In the genomic region with DNA sequence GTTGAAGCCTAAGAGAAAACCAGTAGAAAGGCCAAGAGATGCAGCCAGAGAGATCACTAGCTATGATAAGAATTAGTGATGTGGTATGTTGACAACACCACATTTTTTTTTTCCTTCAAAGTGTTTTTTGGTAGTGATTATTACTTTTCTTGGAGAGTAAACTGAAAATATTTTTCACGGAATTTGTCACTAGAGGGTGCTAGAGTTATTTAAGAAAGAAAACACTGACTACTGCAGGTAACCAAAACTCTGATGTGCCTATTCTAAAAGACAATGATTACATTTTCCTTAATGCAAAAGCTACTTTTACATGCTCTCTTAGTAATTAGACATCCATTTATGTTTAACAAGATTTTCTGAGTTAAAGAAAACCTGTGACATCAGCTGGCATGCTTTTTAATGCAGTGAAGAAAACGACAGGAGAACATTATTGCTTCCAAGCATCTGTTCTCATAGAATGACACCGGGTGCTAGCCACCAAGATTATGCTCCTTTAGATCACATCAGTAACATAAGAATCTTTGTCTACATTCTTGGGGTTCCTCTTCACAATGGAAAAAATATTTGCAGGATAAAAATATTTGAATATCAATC, we compare ENCODE assay signal across 8 cellular contexts. TPM values are rescaled to one million over a fixed set of nuclear protein-coding genes. Genes with fewer than 3 reads are reported as not detected.
DNase-seq lines count a peak whose midpoint lies in the region; ATAC-seq and TF ChIP-seq lines count a peak whose summit lies in the region.

No MANE protein-coding gene starts in this region.

- ATAC-seq in GM19324 (IDR thresholded peaks at IDR 0.05; ENCODE audit: low FRiP score, unreplicated experiment): no peak

- H3K27me3 Mint-ChIP-seq in osteocyte (ENCODE audit: unreplicated experiment): no peaks in the 10 kb centered on the region

- intact Hi-C loops in dorsolateral prefrontal cortex (cut with DNase I): loop anchor here (1.0 to 10.0 kb wide), 2 partner anchors 193 to 295 kb away; no protein-coding TSS in a partner anchor

- no peaks in the 10 kb centered on the region for H3K9me3 Mint-ChIP-seq in osteocyte (ENCODE audit: unreplicated experiment)

- H3K4me3 ChIP-seq in HFF-Myc (replicated peaks; ENCODE audit: low read depth, low read length) (no peak overlapping the region), dorsolateral prefrontal cortex (no peak overlapping the region)

- TF ChIP-seq CTCF in HFF-Myc (IDR thresholded peaks at IDR 0.05; ENCODE audit: low read depth, low read length, missing control alignments) (peak; percentile 29), dorsolateral prefrontal cortex (IDR thresholded peaks at IDR 0.05 in 54 of 56, conservative IDR thresholded peaks at IDR 0.05 in 2 of 56; ENCODE audit: low read depth in 1 of 56, partially characterized antibody in 56 of 56) (peak; percentile 30 to 84 (median 64)), osteocyte (IDR thresholded peaks at IDR 0.05) (peak; percentile 75)

- peaks cover 17% of the 10 kb centered on the region for H3K4me1 Mint-ChIP-seq in osteocyte (ENCODE audit: unreplicated experiment)

- no peak overlapping the region for H3K4me3 Mint-ChIP-seq in osteocyte (ENCODE audit: unreplicated experiment)

- DNase-seq in DMS153 (lab: John Stamatoyannopoulos, UW) (peak; percentile 32), HFF-Myc (ENCODE audit: extremely low read depth, low read depth) (peak; percentile 12), NCI-H748 treated with DMSO at 0.1 percent for 48 hours (lab: John Stamatoyannopoulos, UW) (peak; percentile 53), dorsolateral prefrontal cortex (no peak), osteocyte (ENCODE audit: extremely low spot score, unreplicated experiment) (no peak), nucleus accumbens (lab: John Stamatoyannopoulos, UW) (no peak)
- DNase-seq in NK-92 treated with Interleukin-12 subunit alpha and Interleukin-12 subunit beta, amount 100 ng/mL, for 24 hours (lab: John Stamatoyannopoulos, UW): no peak

- no peaks in the 10 kb centered on the region for H3K27me3 ChIP-seq in dorsolateral prefrontal cortex

- H3K36me3 Mint-ChIP-seq in osteocyte (ENCODE audit: unreplicated experiment): peaks cover 3% of the 10 kb centered on the region

- no peak overlapping the region for H3K27ac ChIP-seq in dorsolateral prefrontal cortex

- no peak overlapping the region for H3K27ac Mint-ChIP-seq in osteocyte (ENCODE audit: unreplicated experiment)

RNA-seq across cellular contexts. Expression of gene RWDD2A, which starts 28.8 kb away (rescaled TPM):
- total RNA-seq in dorsolateral prefrontal cortex: 10 to 100 TPM in 98 of 120 experiments, 1 to 10 TPM in 22; 6.5 to 17.7 (median 12.6) TPM
- 7.0 and 8.2 TPM in 2 replicates for total RNA-seq in osteocyte

RNA-seq across cellular contexts. Expression of gene PGM3, which starts 28.9 kb away (rescaled TPM):
- total RNA-seq in dorsolateral prefrontal cortex (10 to 100 TPM; 23.6 to 72.4 (median 42.1) TPM), osteocyte (74.6 and 81.1 TPM in 2 replicates)

Comparison
In these comparisons a context has a peak if more than half of its experiments do, and no peak if none do; other contexts are left out.
1. DNase-seq: peak in DMS153 (single experiment), HFF-Myc (single experiment) and NCI-H748 treated with DMSO at 0.1 percent for 48 hours (single experiment); none in dorsolateral prefrontal cortex (0 of 10), osteocyte (single experiment), nucleus accumbens (0 of 56) and NK-92 treated with Interleukin-12 subunit alpha and Interleukin-12 subunit beta, amount 100 ng/mL, for 24 hours (single experiment).
2. Peak in every context shown above with its lines, with median percentiles within 50 percentile points of each other: CTCF ChIP-seq.